ENCODE assay signal across 15 cellular contexts in the genomic region with DNA sequence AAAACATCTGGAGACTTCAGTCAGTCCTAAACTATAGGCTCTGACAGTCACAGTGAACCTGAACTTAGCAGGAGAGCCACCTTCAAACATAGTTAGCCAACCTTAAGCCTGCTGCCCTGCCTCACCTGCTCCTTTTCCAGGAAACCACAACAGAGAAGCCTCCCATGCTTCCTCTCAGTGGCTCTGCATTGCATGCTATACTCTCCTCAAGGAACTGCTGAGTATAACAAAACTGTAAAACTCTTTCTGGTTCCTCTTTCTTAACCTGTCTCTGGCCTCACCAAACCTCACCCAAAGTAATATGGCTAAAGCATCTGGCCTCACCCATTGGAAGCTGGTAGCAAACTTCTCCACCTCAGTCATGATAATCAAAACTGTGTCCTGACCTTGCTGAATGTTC.
"Had no signal": no experiment of that assay in that cellular context is flagged by ENCODE, and none has a peak within 500 bp of the region (broad histone marks: within the 10 kb centered on the region; RNA-seq: fewer than 3 reads in every experiment).

No MANE protein-coding gene starts in this region.

- H3K27ac Mint-ChIP-seq: activated naive CD4-positive, alpha-beta T cell treated with anti-CD3 and anti-CD28 coated beads, Interleukin-2, amount 10 ng/mL, durations not matched to agents 7 days and 5 days; activated T-helper 17 cell treated with anti-CD3 and anti-CD28 coated beads, Interleukin-2, amount 50 U/mL, for 72 hours; dendritic cell treated with granulocyte-macrophage colony-stimulating factor and Interleukin-4, amounts not matched to agents 40 ng/mL and 50 ng/mL, for 4 days had no signal

- H3K4me3 Mint-ChIP-seq: activated naive CD4-positive, alpha-beta T cell treated with anti-CD3 and anti-CD28 coated beads, Interleukin-2, amount 10 ng/mL, durations not matched to agents 7 days and 5 days; activated T-helper 17 cell treated with anti-CD3 and anti-CD28 coated beads, Interleukin-2, amount 50 U/mL, for 72 hours; dendritic cell treated with granulocyte-macrophage colony-stimulating factor and Interleukin-4, amounts not matched to agents 40 ng/mL and 50 ng/mL, for 4 days; naive B cell had no signal

- ATAC-seq: activated T-helper 17 cell treated with anti-CD3 and anti-CD28 coated beads, Interleukin-2, amount 50 U/mL, for 72 hours; foreskin keratinocyte; pancreas had no signal

- DNase-seq: activated CD4-positive, alpha-beta T cell treated with anti-CD3 and anti-CD28 coated beads, Interleukin-2, amount 50 U/mL, for 48 hours; activated naive CD4-positive, alpha-beta T cell treated with anti-CD3 and anti-CD28 coated beads, Interleukin-2, amount 10 ng/mL, durations not matched to agents 7 days and 5 days; effector memory CD4-positive, alpha-beta T cell; foreskin keratinocyte; glutamatergic neuron; hypothalamus; kidney; left ventricle myocardium inferior; naive B cell; pancreas; stimulated activated CD4-positive, alpha-beta T cell treated with anti-CD3 and anti-CD28 coated beads, Interleukin-12 subunit alpha, Interleukin-12 subunit beta, amount 100 ng/mL, for 4 hours; stimulated activated CD4-positive, alpha-beta T cell treated with anti-CD3 and anti-CD28 coated beads, Interleukin-2, amount 100 ng/mL, for 24 hours; WERI-Rb-1 had no signal

- H3K27me3 Mint-ChIP-seq: activated naive CD4-positive, alpha-beta T cell treated with anti-CD3 and anti-CD28 coated beads, Interleukin-2, amount 10 ng/mL, durations not matched to agents 7 days and 5 days; activated T-helper 17 cell treated with anti-CD3 and anti-CD28 coated beads, Interleukin-2, amount 50 U/mL, for 72 hours; naive B cell had no signal

- H3K4me1 Mint-ChIP-seq: activated naive CD4-positive, alpha-beta T cell treated with anti-CD3 and anti-CD28 coated beads, Interleukin-2, amount 10 ng/mL, durations not matched to agents 7 days and 5 days; activated T-helper 17 cell treated with anti-CD3 and anti-CD28 coated beads, Interleukin-2, amount 50 U/mL, for 72 hours; naive B cell had no signal

- H3K36me3 Mint-ChIP-seq: activated naive CD4-positive, alpha-beta T cell treated with anti-CD3 and anti-CD28 coated beads, Interleukin-2, amount 10 ng/mL, durations not matched to agents 7 days and 5 days; naive B cell had no signal
